In the genomic region with DNA sequence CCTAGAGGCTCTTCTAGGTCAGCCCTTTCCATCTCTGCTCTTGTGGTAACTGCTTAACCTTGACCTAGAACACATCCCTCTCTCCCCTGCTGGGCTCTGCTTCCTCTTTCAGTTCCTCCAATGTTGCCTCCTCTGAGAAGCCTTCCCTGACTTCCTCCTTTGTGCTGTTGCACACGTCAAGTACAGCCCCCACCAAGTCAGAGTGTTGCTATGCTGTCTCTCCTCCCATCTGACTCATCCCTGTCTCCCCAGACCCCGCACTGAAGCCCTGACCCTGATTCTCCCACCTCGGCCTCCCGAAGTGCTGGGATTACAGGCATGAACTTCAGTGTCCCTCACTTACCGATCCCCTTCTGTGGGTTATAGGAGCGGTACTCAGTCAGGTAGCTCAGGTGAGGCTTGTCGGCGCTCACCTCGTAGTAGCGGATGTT, we compare ENCODE assay signal across 9 cellular contexts. TPM values are rescaled to one million over a fixed set of nuclear protein-coding genes. Genes with fewer than 3 reads are reported as not detected.
DNase-seq lines count a peak whose midpoint lies in the region; ATAC-seq and TF ChIP-seq lines count a peak whose summit lies in the region.
"Had no signal": no experiment of that assay in that cellular context is flagged by ENCODE, and none has a peak within 500 bp of the region (broad histone marks: within the 10 kb centered on the region; RNA-seq: fewer than 3 reads in every experiment).

No MANE protein-coding gene starts in this region.

- peak overlapping the region in 1 of 10 donors; percentile 83 for H3K27ac ChIP-seq in heart right ventricle

- TF ChIP-seq CTCF in heart right ventricle (IDR thresholded peaks at IDR 0.05) = no peak

- peak; percentile 30 for DNase-seq in Daoy (ENCODE audit: low read depth)
- DNase-seq in MV-4-11 (lab: John Stamatoyannopoulos, UW) = peak; percentile 99
- DNase-seq in heart right ventricle = no peak
- no peak for DNase-seq in central memory CD4-positive, alpha-beta T cell
- no peak for DNase-seq in NCI-H2196 (lab: John Stamatoyannopoulos, UW; ENCODE audit: unreplicated experiment)
- DNase-seq in SW 1271 (lab: John Stamatoyannopoulos, UW) = no peak
- DNase-seq in kidney tubule cell (ENCODE audit: low spot score) = no peak
- DNase-seq: NCI-H2029 treated with DMSO at 0.1 percent for 48 hours had no signal

- no peak overlapping the region for H3K4me3 ChIP-seq in heart right ventricle

- ATAC-seq in GM21526 (IDR thresholded peaks at IDR 0.05; ENCODE audit: low FRiP score, unreplicated experiment) (peak; percentile 73), heart right ventricle (peak in 7 of 8 donors; percentile 29 to 65 (median 51))

- peaks cover 0 to 5% (median 0%) of the 10 kb centered on the region in 7 donors for H3K27me3 ChIP-seq in heart right ventricle

- no peaks in the 10 kb centered on the region for H3K9me3 ChIP-seq in heart right ventricle

- intact Hi-C loops in heart right ventricle (cut with DNase I) = no loop called here

- peaks cover 0 to 15% (median 0%) of the 10 kb centered on the region in 9 donors for H3K4me1 ChIP-seq in heart right ventricle

- WGBS in heart right ventricle, 2 donors = 90 to 91% methylated on average over 10 of the region's 10 CpGs

- peaks cover 0 to 4% (median 0%) of the 10 kb centered on the region in 9 donors for H3K36me3 ChIP-seq in heart right ventricle

RNA-seq across cellular contexts. Expression of gene TRIM14, which starts 10.4 kb away (rescaled TPM):
- 6.6 and 9.2 TPM in 2 replicates for total RNA-seq in Daoy (2014; rRNA removed; shearing (Covaris generic))
- total RNA-seq in heart right ventricle = 10 to 100 TPM in 1 of 10 donors, 1 to 10 TPM in 6, under 1 TPM in 3; 0.47 to 11.2 (median 1.8) TPM
- polyA plus RNA-seq in heart right ventricle = 1 to 10 TPM in 1 of 2 donors, under 1 TPM in 1; 0.88 to 1.7 TPM

Comparison
In these comparisons a context has a peak if more than half of its experiments do, and no peak if none do; other contexts are left out.
1. DNase-seq: peak in Daoy (single experiment) and MV-4-11 (single experiment); none in heart right ventricle (0 of 2), central memory CD4-positive, alpha-beta T cell (single experiment), NCI-H2196 (single experiment), SW 1271 (0 of 2) and kidney tubule cell (single experiment).